ENCODE assay signal across 8 cellular contexts in the genomic region with DNA sequence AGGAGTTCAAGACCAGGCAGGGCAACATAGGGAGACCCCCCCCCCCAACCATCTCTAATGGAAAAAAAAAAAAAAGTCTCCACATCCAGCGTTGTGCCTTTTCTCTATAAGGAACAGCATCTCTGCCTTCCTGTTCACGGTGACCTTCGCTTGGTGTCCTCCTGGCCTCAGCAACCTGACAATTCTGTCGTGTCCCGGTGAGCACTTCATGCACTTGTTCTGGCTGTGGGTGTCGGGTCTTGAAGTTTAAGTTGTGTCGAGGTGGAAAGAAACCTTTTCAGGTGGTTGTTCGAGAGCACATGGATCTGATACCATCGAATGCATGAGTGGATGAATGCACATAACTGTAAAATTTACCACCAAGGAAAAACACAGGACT. TPM values are rescaled to one million over a fixed set of nuclear protein-coding genes. Genes with fewer than 3 reads are reported as not detected.
A peak's percentile ranks its signal among the peaks of the same experiment; 100 is the strongest.
DNase-seq lines count a peak whose midpoint lies in the region; ATAC-seq and TF ChIP-seq lines count a peak whose summit lies in the region.

No MANE protein-coding gene starts in this region.

- peaks cover 28% of the 10 kb centered on the region for H3K36me3 ChIP-seq in HUES64 (ENCODE audit: insufficient read depth, low read length)
- H3K36me3 ChIP-seq in mucosa of descending colon (ENCODE audit: low read depth): no peaks in the 10 kb centered on the region

- H3K4me3 Mint-ChIP-seq in MCF 10A (ENCODE audit: unreplicated experiment): peak overlapping the region; percentile 79

- H3K27me3 Mint-ChIP-seq in MCF 10A (ENCODE audit: insufficient read depth, unreplicated experiment): no peaks in the 10 kb centered on the region

- TF ChIP-seq CTCF in 22Rv1 (IDR thresholded peaks at IDR 0.05) (no peak), MCF 10A (IDR thresholded peaks at IDR 0.05; ENCODE audit: unreplicated experiment) (no peak), mucosa of descending colon (IDR thresholded peaks at IDR 0.05) (no peak), GM13977 (IDR thresholded peaks at IDR 0.05; ENCODE audit: extremely low read depth, insufficient read depth, missing control alignments) (no peak)

- H3K4me3 ChIP-seq in HUES64 (ENCODE audit: low read length) (peak overlapping the region; percentile 76), mucosa of descending colon (peak overlapping the region; percentile 63)

- H3K4me1 ChIP-seq in HUES64 (ENCODE audit: insufficient read depth, low read length): no peaks in the 10 kb centered on the region
- H3K4me1 ChIP-seq in mucosa of descending colon (ENCODE audit: low read depth): no peaks in the 10 kb centered on the region

- intact Hi-C loops in MCF 10A (cut with micrococcal nuclease) (no loop called here), mucosa of descending colon (cut with DNase I, micrococcal nuclease) (no loop called here)

- BruUV-seq in MCF 10A (replicated peaks; lab: Mats Ljungman, UMichigan): no TSS peak

- in situ Hi-C loops in GM13977 (cut with MboI; ENCODE audit: low pct_unique_long_range_greater_than_20kb, low sequenced_read_pairs, unreplicated experiment): loop anchor here (25.0 kb wide), 1 partner anchor 463 kb away; no protein-coding TSS in a partner anchor

- ATAC-seq in mucosa of descending colon (no peak), HG03175 (IDR thresholded peaks at IDR 0.05; ENCODE audit: unreplicated experiment) (no peak)

- H3K27me3 ChIP-seq in HUES64 (ENCODE audit: insufficient read depth, low read length): no peaks in the 10 kb centered on the region

- peak overlapping the region; percentile 50 for H3K27ac Mint-ChIP-seq in MCF 10A (ENCODE audit: low read depth, unreplicated experiment)

- DNase-seq in MCF 10A (ENCODE audit: unreplicated experiment): no peak
- DNase-seq in mucosa of descending colon: no peak
- no peak for DNase-seq in NCI-H2196 (lab: John Stamatoyannopoulos, UW; ENCODE audit: unreplicated experiment)
- no peak for DNase-seq in GM13977 (ENCODE audit: low spot score)
- DNase-seq in cortex of kidney (lab: John Stamatoyannopoulos, UW): no peak

- H3K9me3 Mint-ChIP-seq in MCF 10A (ENCODE audit: unreplicated experiment): no peaks in the 10 kb centered on the region

- peak overlapping the region; percentile 83 for H3K9ac ChIP-seq in HUES64 (ENCODE audit: low read depth, low read length)

- H3K9me3 ChIP-seq in HUES64 (ENCODE audit: insufficient read depth, low read depth, low read length) (peaks cover 56% of the 10 kb centered on the region), mucosa of descending colon (peaks cover 57% of the 10 kb centered on the region)

- H3K27ac ChIP-seq in 22Rv1 (peak overlapping the region; percentile 83), HUES64 (ENCODE audit: low read depth, low read length) (peak overlapping the region; percentile 74; the same call in 1 of the 2 replicates)

- CTCF ChIA-PET in MCF 10A (lab: Yijun Ruan, JAX): no interaction called here

- WGBS in HUES64: 56% methylated on average over 9 of the region's 9 CpGs

- peaks cover 15% of the 10 kb centered on the region for H3K36me3 Mint-ChIP-seq in MCF 10A (ENCODE audit: insufficient read depth, unreplicated experiment)

- POLR2A ChIA-PET in MCF 10A (lab: Yijun Ruan, JAX): no interaction called here

- H3K4me1 Mint-ChIP-seq in MCF 10A (ENCODE audit: insufficient read depth, unreplicated experiment): no peaks in the 10 kb centered on the region

RNA-seq across cellular contexts. Expression of gene ZNF559, which starts 0.6 kb away (rescaled TPM):
- 19.3 TPM for polyA plus RNA-seq in HUES64 (2013, experiment 1 of 2)
- polyA plus RNA-seq in HUES64 (2013, experiment 2 of 2): 19.0 TPM
- 10.7 and 13.1 TPM in 2 replicates for total RNA-seq in MCF 10A (2022)
- 10 to 100 TPM in 2 of 3 donors, 1 to 10 TPM in 1; 7.8 to 19.5 (median 10.4) TPM for total RNA-seq in mucosa of descending colon

RNA-seq across cellular contexts. Expression of gene ZNF699, which starts 14.9 kb away (rescaled TPM):
- polyA plus RNA-seq in HUES64 (2013, experiment 1 of 2): 1.9 TPM
- 3.0 TPM for polyA plus RNA-seq in HUES64 (2013, experiment 2 of 2)
- total RNA-seq in MCF 10A (2022) (6.4 and 6.7 TPM in 2 replicates), mucosa of descending colon (1 to 10 TPM; 2.7 to 6.2 (median 4.4) TPM)

RNA-seq across cellular contexts. Expression of gene ZNF177, which starts 38.2 kb away (rescaled TPM):
- 2.5 TPM for polyA plus RNA-seq in HUES64 (2013, experiment 1 of 2)
- 3.1 TPM for polyA plus RNA-seq in HUES64 (2013, experiment 2 of 2)
- total RNA-seq in MCF 10A (2022): 0.79 and 3.0 TPM in 2 replicates
- 1 to 10 TPM in 2 of 3 donors, not detected in 1; 2.5 to 5.5 TPM for total RNA-seq in mucosa of descending colon
